8 cellular contexts compared by ENCODE assay signal in genomic region chr19:1624458-1624857, GRCh38.
A peak's percentile ranks its signal among the peaks of the same experiment; 100 is the strongest.
DNase-seq lines count a peak whose midpoint lies in the region; ATAC-seq lines count a peak whose summit lies in the region.

No MANE protein-coding gene starts in this region.

- ATAC-seq in HG02885 (IDR thresholded peaks at IDR 0.05; ENCODE audit: poor library complexity, unreplicated experiment): no peak

- DNase-seq in DMS 273 (lab: John Stamatoyannopoulos, UW; ENCODE audit: unreplicated experiment) (peak; percentile 70), DMS 273 treated with DMSO at 0.1 percent for 48 hours (lab: John Stamatoyannopoulos, UW) (no peak), NCI-H1694 (lab: John Stamatoyannopoulos, UW) (peak; percentile 36), activated T-cell treated with anti-CD3 and anti-CD28 coated beads for 4 hours (peak; percentile 38), fibroblast of the conjunctiva (ENCODE audit: low read depth) (peak; percentile 22), non-pigmented ciliary epithelial cell (ENCODE audit: low read depth) (peak; percentile 9), dedifferentiated amniotic fluid mesenchymal stem cell (ENCODE audit: extremely low spot score) (no peak)

Comparison
In these comparisons a context has a peak if more than half of its experiments do, and no peak if none do; other contexts are left out.
1. DNase-seq: peak in DMS 273 (single experiment), NCI-H1694 (single experiment), activated T-cell treated with anti-CD3 and anti-CD28 coated beads for 4 hours (single experiment), fibroblast of the conjunctiva (single experiment) and non-pigmented ciliary epithelial cell (single experiment); none in DMS 273 treated with DMSO at 0.1 percent for 48 hours (single experiment) and dedifferentiated amniotic fluid mesenchymal stem cell (single experiment).